In the genomic region with DNA sequence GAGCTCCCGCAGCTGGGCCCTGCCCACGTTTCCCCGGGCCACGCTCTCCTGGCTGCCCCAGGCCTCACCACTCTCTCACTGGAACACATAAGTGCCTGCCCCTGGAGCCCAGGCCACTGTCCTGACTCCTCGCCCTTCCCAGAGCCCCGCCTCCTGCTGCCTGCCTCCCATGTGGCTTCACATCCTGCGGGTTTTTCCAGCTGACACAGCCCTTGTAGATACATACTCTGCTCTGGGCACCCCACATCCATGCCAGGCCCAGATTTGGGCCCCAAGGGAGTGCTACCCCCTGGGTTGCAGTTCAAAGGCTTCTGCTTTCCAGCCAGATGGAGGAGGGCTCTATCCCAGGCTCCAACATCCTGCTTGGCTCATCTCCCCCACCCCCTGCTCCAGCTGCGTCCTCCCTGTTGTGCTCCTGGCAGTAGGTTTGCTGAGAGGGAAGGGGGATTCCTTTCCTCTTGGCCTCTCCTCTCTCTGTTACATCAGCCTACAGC, we compare ENCODE assay signal across 12 cellular contexts.
A peak's percentile ranks its signal among the peaks of the same experiment; 100 is the strongest.
DNase-seq lines count a peak whose midpoint lies in the region; ATAC-seq and TF ChIP-seq lines count a peak whose summit lies in the region.
"Had no signal": no experiment of that assay in that cellular context is flagged by ENCODE, and none has a peak within 500 bp of the region (broad histone marks: within the 10 kb centered on the region; RNA-seq: fewer than 3 reads in every experiment).

No MANE protein-coding gene starts in this region.

- H3K9me2 ChIP-seq in GM23248 (ENCODE audit: insufficient read depth), result no peaks in the 10 kb centered on the region

- TF ChIP-seq EP300 in ovary (IDR thresholded peaks at IDR 0.05), result no peak

- no peak for ATAC-seq in natural killer cell treated with Interleukin-12 subunit alpha and Interleukin-12 subunit beta and Interleukin-15 and Interleukin-18, amount 100 ng/mL, for 72 hours

- no peak overlapping the region; the same call in 1 of the 2 replicates for H3K9ac ChIP-seq in GM23248

- no peak overlapping the region for H3K27ac Mint-ChIP-seq in natural killer cell treated with Interleukin-12 subunit alpha and Interleukin-12 subunit beta and Interleukin-15 and Interleukin-18, amount 100 ng/mL, for 72 hours

- H3F3A ChIP-seq in GM23248 (ENCODE audit: insufficient read depth), result no peaks in the 10 kb centered on the region

- no peak overlapping the region for H3K4me3 Mint-ChIP-seq in natural killer cell treated with Interleukin-12 subunit alpha and Interleukin-12 subunit beta and Interleukin-15 and Interleukin-18, amount 100 ng/mL, for 72 hours

- no peaks in the 10 kb centered on the region for H3K36me3 Mint-ChIP-seq in natural killer cell treated with Interleukin-12 subunit alpha and Interleukin-12 subunit beta and Interleukin-15 and Interleukin-18, amount 100 ng/mL, for 72 hours

- POLR2A ChIA-PET in RWPE1 (lab: Yijun Ruan, JAX; ENCODE audit: low non-redundant PET), result no interaction called here

- CTCF ChIA-PET in RWPE1 (lab: Yijun Ruan, JAX), result interaction anchor here (0.6 to 5.6 kb wide), 5 partner anchors 15 to 628 kb away, joined by 3 to 99 read pairs (median 4); no protein-coding TSS in a partner anchor

- WGBS in GM23248 (ENCODE audit: low coverage in 1 of 2, low lambda C conversion rate in 2 of 2, missing lambda C conversion rate in 2 of 2), 2 experiments, result 21 to 24% methylated on average over 7 to 8 of the region's 8 CpGs
- WGBS in ovary, 3 donors, result 22 to 60% (median 34%) methylated on average over 7 to 8 of the region's 8 CpGs

- no peak for TF ChIP-seq CTCF in cardiac muscle cell (IDR thresholded peaks at IDR 0.05; ENCODE audit: low read depth, low read length)
- TF ChIP-seq CTCF in ovary (IDR thresholded peaks at IDR 0.05), result no peak
- no peak for TF ChIP-seq CTCF in RWPE1 (conservative IDR thresholded peaks at IDR 0.05; ENCODE audit: low read depth)

- H3K79me2 ChIP-seq in GM23248 (ENCODE audit: insufficient read depth), result no peaks in the 10 kb centered on the region

- DNase-seq in GM23248, result peak; percentile 74
- peak; percentile 47 to 66 for DNase-seq in SJSA1 (ENCODE audit: low read depth in 1 of 2, low spot score in 2 of 2)
- DNase-seq in cardiac muscle cell (ENCODE audit: low read depth in 1 of 2, low spot score in 1 of 2), result peak; percentile 34 to 62
- DNase-seq in ovary, result peak; percentile 41 to 69 (median 65)
- DNase-seq in hypothalamus (lab: John Stamatoyannopoulos, UW), result no peak
- no peak for DNase-seq in RWPE1 (ENCODE audit: low spot score)
- DNase-seq in natural killer cell treated with Interleukin-12 subunit alpha and Interleukin-12 subunit beta and Interleukin-15 and Interleukin-18, amount 100 ng/mL, for 72 hours (ENCODE audit: low spot score), result no peak
- no peak for DNase-seq in T-helper 1 cell
- DNase-seq: activated CD8-positive, alpha-beta memory T cell treated with anti-CD3 and anti-CD28 coated beads, Interleukin-2, amount 50 U/mL, for 4 hours; MV-4-11; SIG-M5 had no signal

- H3K4me1 ChIP-seq in GM23248 (ENCODE audit: insufficient read depth) (peaks cover 17% of the 10 kb centered on the region), SJSA1 (replicated peaks) (peaks cover 24% of the 10 kb centered on the region), cardiac muscle cell (ENCODE audit: low read depth) (peaks cover 27% of the 10 kb centered on the region), ovary (ENCODE audit: insufficient read depth) (peaks cover 28% of the 10 kb centered on the region)

- no peak overlapping the region for H3K4me2 ChIP-seq in GM23248 (ENCODE audit: unreplicated experiment)

- in situ Hi-C loops in GM23248 (cut with MboI), result no loop called here

- H3K4me3 ChIP-seq in GM23248 (no peak overlapping the region), SJSA1 (no peak overlapping the region), cardiac muscle cell (no peak overlapping the region), ovary (no peak overlapping the region)
- H3K4me3 ChIP-seq: thoracic aorta had no signal

- H3K27me3 ChIP-seq in GM23248 (replicated peaks; ENCODE audit: insufficient read depth) (no peaks in the 10 kb centered on the region), SJSA1 (replicated peaks) (no peaks in the 10 kb centered on the region), cardiac muscle cell (no peaks in the 10 kb centered on the region), ovary (no peaks in the 10 kb centered on the region)

- H2AFZ ChIP-seq in GM23248, result peak overlapping the region; percentile 50

- no peaks in the 10 kb centered on the region for H4K20me1 ChIP-seq in GM23248 (ENCODE audit: insufficient read depth)

- no peaks in the 10 kb centered on the region for H3K4me1 Mint-ChIP-seq in natural killer cell treated with Interleukin-12 subunit alpha and Interleukin-12 subunit beta and Interleukin-15 and Interleukin-18, amount 100 ng/mL, for 72 hours (ENCODE audit: low read depth in 2 of 2)

- no peaks in the 10 kb centered on the region for H3K36me3 ChIP-seq in GM23248 (ENCODE audit: low read depth)
- no peaks in the 10 kb centered on the region for H3K36me3 ChIP-seq in SJSA1
- no peaks in the 10 kb centered on the region for H3K36me3 ChIP-seq in cardiac muscle cell
- no peaks in the 10 kb centered on the region for H3K36me3 ChIP-seq in ovary
- H3K36me3 ChIP-seq: thoracic aorta had no signal

- intact Hi-C loops in ovary (cut with DNase I), result loop anchor here (2.0 to 10.0 kb wide), 6 partner anchors 57 to 140 kb away; a partner anchor contains a TSS

- no peaks in the 10 kb centered on the region for H3K9me3 ChIP-seq in GM23248 (ENCODE audit: low read depth)
- H3K9me3 ChIP-seq in SJSA1 (replicated peaks), result no peaks in the 10 kb centered on the region
- no peaks in the 10 kb centered on the region for H3K9me3 ChIP-seq in cardiac muscle cell (ENCODE audit: low read depth)
- H3K9me3 ChIP-seq in ovary, result no peaks in the 10 kb centered on the region
- H3K9me3 ChIP-seq: thoracic aorta had no signal

- TF ChIP-seq POLR2A in ovary (IDR thresholded peaks at IDR 0.05), result no peak

- H3K27ac ChIP-seq in GM23248, result no peak overlapping the region
- H3K27ac ChIP-seq in SJSA1, result no peak overlapping the region
- H3K27ac ChIP-seq in cardiac muscle cell, result no peak overlapping the region
- peak overlapping the region; percentile 19 to 39 for H3K27ac ChIP-seq in ovary
- H3K27ac ChIP-seq in RWPE1, result no peak overlapping the region
- H3K27ac ChIP-seq: thoracic aorta had no signal

- H3K9me3 Mint-ChIP-seq in natural killer cell treated with Interleukin-12 subunit alpha and Interleukin-12 subunit beta and Interleukin-15 and Interleukin-18, amount 100 ng/mL, for 72 hours, result no peaks in the 10 kb centered on the region

- H3K27me3 Mint-ChIP-seq in natural killer cell treated with Interleukin-12 subunit alpha and Interleukin-12 subunit beta and Interleukin-15 and Interleukin-18, amount 100 ng/mL, for 72 hours, result peaks cover 21 to 34% of the 10 kb centered on the region in 2 donors

Comparison
In these comparisons a context has a peak if more than half of its experiments do, and no peak if none do; other contexts are left out.
1. DNase-seq: peak in GM23248 (single experiment), SJSA1 (2 of 2), cardiac muscle cell (2 of 2) and ovary (5 of 5); none in hypothalamus (0 of 51), RWPE1 (single experiment), natural killer cell treated with Interleukin-12 subunit alpha and Interleukin-12 subunit beta and Interleukin-15 and Interleukin-18, amount 100 ng/mL, for 72 hours (single experiment) and T-helper 1 cell (0 of 5).
2. H3K27ac ChIP-seq: peak in ovary (2 of 2); none in GM23248 (single experiment), SJSA1 (single experiment), cardiac muscle cell (single experiment) and RWPE1 (single experiment).